Comparison of ENCODE assay signal across 20 cellular contexts in the genomic region with DNA sequence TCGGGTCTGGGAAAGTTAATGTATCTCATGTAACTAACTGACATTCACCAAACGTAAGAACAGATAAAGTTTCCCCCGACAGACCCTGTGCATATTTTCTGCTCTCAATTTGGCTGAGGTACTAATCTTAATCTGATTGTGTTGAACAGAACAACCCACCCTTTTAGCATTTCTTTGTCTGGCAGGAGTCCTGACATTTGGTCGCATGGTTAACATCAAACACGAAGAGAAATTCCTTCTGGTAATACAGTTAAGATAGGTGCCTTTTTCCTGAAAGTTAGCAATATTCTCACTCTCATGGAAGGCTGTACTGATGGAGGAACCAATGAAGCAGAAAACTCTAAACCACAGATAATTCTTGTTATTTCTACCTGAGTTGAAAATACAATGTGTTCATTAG.
DNase-seq lines count a peak whose midpoint lies in the region; ATAC-seq, FAIRE-seq and TF ChIP-seq lines count a peak whose summit lies in the region.
"Had no signal": no experiment of that assay in that cellular context is flagged by ENCODE, and none has a peak within 500 bp of the region (broad histone marks: within the 10 kb centered on the region; RNA-seq: fewer than 3 reads in every experiment).

No MANE protein-coding gene starts in this region.

- H2AFZ ChIP-seq in endothelial cell of umbilical vein (ENCODE audit: low read depth, low read length) (no peak overlapping the region), trophoblast cell (ENCODE audit: insufficient read depth, low read length, poor library complexity) (no peak overlapping the region), osteoblast (ENCODE audit: low read length) (no peak overlapping the region)

- no TSS peak for BruUV-seq in endothelial cell of umbilical vein (replicated peaks; lab: Mats Ljungman, UMichigan)

- DNase-seq in BE2C (peak; percentile 37), endothelial cell of umbilical vein (ENCODE audit: low read depth, low spot score) (no peak), trophoblast cell (no peak), left colon (no peak), osteoblast (ENCODE audit: insufficient read length, low spot score, missing footprints) (no peak)
- DNase-seq: 8988T; C1 segment of cervical spinal cord; CD4-positive, CD25-positive, alpha-beta regulatory T cell; CD8-positive, alpha-beta memory T cell; COR-L47; DMS153; DMS79; GDM1; H9; IMR-90 had no signal

- H3K4ac ChIP-seq in trophoblast cell (ENCODE audit: low read depth, low read length) = no peak overlapping the region

- TF ChIP-seq CTCF in BE2C (IDR thresholded peaks at IDR 0.05; ENCODE audit: low read depth, low read length) = no peak
- TF ChIP-seq CTCF in endothelial cell of umbilical vein (IDR thresholded peaks at IDR 0.05; ENCODE audit: extremely low read depth in 1 of 2, insufficient read depth in 1 of 2, low read depth in 1 of 2, low read length in 2 of 2) = no peak
- TF ChIP-seq CTCF in osteoblast (IDR thresholded peaks at IDR 0.05; ENCODE audit: extremely low read depth, low read depth, low read length) = no peak

- H3K36me3 ChIP-seq in BE2C = no peaks in the 10 kb centered on the region
- H3K36me3 ChIP-seq in endothelial cell of umbilical vein (ENCODE audit: control insufficient read depth in 2 of 2, extremely low read depth in 1 of 2, insufficient read depth in 2 of 2, low read length in 2 of 2) = no peaks in the 10 kb centered on the region
- no peaks in the 10 kb centered on the region for H3K36me3 ChIP-seq in trophoblast cell (ENCODE audit: control insufficient read depth in 1 of 2, insufficient read depth in 2 of 2, low read length in 2 of 2)
- H3K36me3 ChIP-seq in osteoblast (ENCODE audit: insufficient read depth, low read length) = no peaks in the 10 kb centered on the region

- H3K14ac ChIP-seq in trophoblast cell (ENCODE audit: low read length) = no peak overlapping the region

- H3K79me1 ChIP-seq in trophoblast cell (ENCODE audit: low read length) = peaks cover 4% of the 10 kb centered on the region

- H3K27ac ChIP-seq in endothelial cell of umbilical vein (ENCODE audit: insufficient read depth, low read depth, low read length) (no peak overlapping the region), trophoblast cell (ENCODE audit: low read depth, low read length) (peak overlapping the region; percentile 81), osteoblast (ENCODE audit: low read depth, low read length) (no peak overlapping the region)

- H3K27me3 ChIP-seq in BE2C = no peaks in the 10 kb centered on the region
- H3K27me3 ChIP-seq in endothelial cell of umbilical vein (ENCODE audit: control insufficient read depth in 2 of 2, insufficient read depth in 2 of 2, low read length in 2 of 2) = no peaks in the 10 kb centered on the region
- H3K27me3 ChIP-seq in trophoblast cell (ENCODE audit: insufficient read depth, low read length) = no peaks in the 10 kb centered on the region
- no peaks in the 10 kb centered on the region for H3K27me3 ChIP-seq in osteoblast (ENCODE audit: insufficient read depth, low read length)

- CTCF ChIA-PET in endothelial cell of umbilical vein (lab: Charles Lee) = no interaction called here

- WGBS in trophoblast cell (ENCODE audit: extremely low coverage, insufficient coverage, insufficient read length) = no CpG with 5 or more reads among the region's 5 CpGs

- H3K4me3 ChIP-seq in BE2C (ENCODE audit: low read depth, low read length) (no peak overlapping the region), endothelial cell of umbilical vein (replicated peaks in 1 of 3; ENCODE audit: insufficient read depth in 1 of 3, low read depth in 1 of 3, low read length in 3 of 3) (no peak overlapping the region), trophoblast cell (ENCODE audit: low read depth, low read length) (no peak overlapping the region), osteoblast (ENCODE audit: insufficient read depth, low read length) (no peak overlapping the region)

- no peak overlapping the region for H3K23ac ChIP-seq in trophoblast cell (ENCODE audit: low read length)

- intact Hi-C loops in endothelial cell of umbilical vein (cut with micrococcal nuclease) (no loop called here), left colon (cut with DNase I, micrococcal nuclease) (no loop called here)

- H4K20me1 ChIP-seq in endothelial cell of umbilical vein (replicated peaks; ENCODE audit: control insufficient read depth, extremely low read depth, insufficient read depth, low read length) (no peaks in the 10 kb centered on the region), osteoblast (ENCODE audit: insufficient read depth, low read length) (no peaks in the 10 kb centered on the region)

- H3K9me3 ChIP-seq in BE2C = no peaks in the 10 kb centered on the region
- H3K9me3 ChIP-seq in endothelial cell of umbilical vein (replicated peaks; ENCODE audit: control insufficient read depth, insufficient read depth, low read length) = no peaks in the 10 kb centered on the region
- H3K9me3 ChIP-seq in trophoblast cell (ENCODE audit: insufficient read depth, low read depth, low read length) = no peaks in the 10 kb centered on the region
- no peaks in the 10 kb centered on the region for H3K9me3 ChIP-seq in osteoblast (ENCODE audit: low read depth, low read length)

- H2BK12ac ChIP-seq in trophoblast cell (ENCODE audit: low read length) = no peak overlapping the region

- no peak overlapping the region for H4K91ac ChIP-seq in trophoblast cell (ENCODE audit: low read depth, low read length)

- no peak overlapping the region for H2BK120ac ChIP-seq in trophoblast cell (ENCODE audit: insufficient read depth, low read length, poor library complexity)

- H3K4me1 ChIP-seq in BE2C (peaks cover 9% of the 10 kb centered on the region), endothelial cell of umbilical vein (ENCODE audit: control insufficient read depth, extremely low read depth, insufficient read depth, low read length) (no peaks in the 10 kb centered on the region), trophoblast cell (ENCODE audit: control insufficient read depth in 1 of 2, insufficient read depth in 2 of 2, low read length in 2 of 2) (peaks cover 2 to 3% of the 10 kb centered on the region in 2 experiments), osteoblast (ENCODE audit: insufficient read depth, low read length) (no peaks in the 10 kb centered on the region)

- H2AK5ac ChIP-seq in trophoblast cell (ENCODE audit: low read length) = no peak overlapping the region

- ATAC-seq in SK-N-SH treated with all-trans-retinoic acid at 6 μM for 48 hours = peak; percentile 51
- no peak for ATAC-seq in left colon
- ATAC-seq in GM21381 (IDR thresholded peaks at IDR 0.05; ENCODE audit: unreplicated experiment) = no peak

- TF ChIP-seq POLR2A in endothelial cell of umbilical vein (IDR thresholded peaks at IDR 0.05; ENCODE audit: low read depth, low read length) = no peak

- H3K9me1 ChIP-seq in endothelial cell of umbilical vein (replicated peaks; ENCODE audit: control insufficient read depth, extremely low read depth, insufficient read depth, low read length) = no peaks in the 10 kb centered on the region

- H3K79me2 ChIP-seq in endothelial cell of umbilical vein (ENCODE audit: control insufficient read depth, insufficient read depth, low read length) (no peaks in the 10 kb centered on the region), trophoblast cell (ENCODE audit: control insufficient read depth, insufficient read depth, low read length, poor library complexity) (no peaks in the 10 kb centered on the region), osteoblast (ENCODE audit: insufficient read depth, low read length) (no peaks in the 10 kb centered on the region)

- no peak overlapping the region for H3K4me2 ChIP-seq in endothelial cell of umbilical vein (ENCODE audit: insufficient read depth, low read length)
- no peak overlapping the region for H3K4me2 ChIP-seq in trophoblast cell (ENCODE audit: low read length)
- no peak overlapping the region for H3K4me2 ChIP-seq in osteoblast (ENCODE audit: insufficient read depth, low read length)

- POLR2A ChIA-PET in endothelial cell of umbilical vein (lab: Charles Lee) = no interaction called here

- no peak overlapping the region for H2BK5ac ChIP-seq in trophoblast cell (ENCODE audit: low read depth, low read length, poor library complexity)

- H3K9ac ChIP-seq in endothelial cell of umbilical vein (replicated peaks; ENCODE audit: extremely low read depth, insufficient read depth, low read length) = no peak overlapping the region
- no peak overlapping the region for H3K9ac ChIP-seq in trophoblast cell (ENCODE audit: low read length)

- no peak overlapping the region for H3K18ac ChIP-seq in trophoblast cell (ENCODE audit: low read length)

- H4K12ac ChIP-seq in trophoblast cell (ENCODE audit: low read depth, low read length) = no peak overlapping the region

- FAIRE-seq in endothelial cell of umbilical vein (lab: Jason Lieb, UNC) = peak; percentile 46
- FAIRE-seq: D721Med, H1, HTR-8/SVneo had no signal

- H4K8ac ChIP-seq in trophoblast cell (ENCODE audit: low read depth, low read length) = no peak overlapping the region

- dilution Hi-C loops in endothelial cell of umbilical vein (cut with MboI; ENCODE audit: extremely low pct_ligation_motif_present, low sequenced_read_pairs) = no loop called here

TF ChIP-seq in SK-N-SH treated with all-trans-retinoic acid at 6 μM for 48 hours, 23 proteins besides CTCF, POLR2A, EP300 and RAD21 (continues in another document):
- no peak for TF ChIP-seq GLIS3 (CRISPR knock-in tag; IDR thresholded peaks at IDR 0.05)

TF ChIP-seq in endothelial cell of umbilical vein, 7 proteins besides CTCF, POLR2A, EP300 and RAD21:
- TF ChIP-seq, protein P1, sequence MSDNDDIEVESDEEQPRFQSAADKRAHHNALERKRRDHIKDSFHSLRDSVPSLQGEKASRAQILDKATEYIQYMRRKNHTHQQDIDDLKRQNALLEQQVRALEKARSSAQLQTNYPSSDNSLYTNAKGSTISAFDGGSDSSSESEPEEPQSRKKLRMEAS (IDR thresholded peaks at IDR 0.05; ENCODE audit: insufficient read depth, insufficient read length) = no peak
- TF ChIP-seq MYC (IDR thresholded peaks at IDR 0.05; ENCODE audit: low read depth, low read length) (no peak), FOS (IDR thresholded peaks at IDR 0.05; ENCODE audit: borderline replicate concordance, insufficient read depth, low read length) (no peak), EZH2 (IDR thresholded peaks at IDR 0.05; ENCODE audit: borderline replicate concordance, low read depth, low read length, severe bottlenecking) (no peak), JUN (IDR thresholded peaks at IDR 0.05; ENCODE audit: borderline replicate concordance, insufficient read depth, insufficient read length, low read depth) (no peak), GATA2 (IDR thresholded peaks at IDR 0.05; ENCODE audit: insufficient read depth, insufficient read length, low read depth, low read length) (no peak), POLR2AphosphoS5 (IDR thresholded peaks at IDR 0.05; ENCODE audit: insufficient read depth, low read depth, low read length) (no peak)
TF ChIP-seq in endothelial cell of umbilical vein: peak in this region for 0.
